Comparison of ENCODE assay signal across 8 cellular contexts in genomic region chr10:110311357-110311949, GRCh38. TPM values are rescaled to one million over a fixed set of nuclear protein-coding genes. Genes with fewer than 3 reads are reported as not detected.
DNase-seq lines count a peak whose midpoint lies in the region; ATAC-seq and TF ChIP-seq lines count a peak whose summit lies in the region.

No MANE protein-coding gene starts in this region.

- peak; percentile 61 for ATAC-seq in HG02642 (IDR thresholded peaks at IDR 0.05; ENCODE audit: poor library complexity, unreplicated experiment)
- peak in 3 of 4 donors; percentile 64 to 85 (median 79) for ATAC-seq in heart left ventricle
- peak; percentile 79 for ATAC-seq in sciatic nerve

- H3K4me3 ChIP-seq in heart left ventricle = no peak overlapping the region

- no peaks in the 10 kb centered on the region for H3K36me3 ChIP-seq in heart left ventricle

- DNase-seq in NCI-H2196 (lab: John Stamatoyannopoulos, UW; ENCODE audit: unreplicated experiment) (peak; percentile 44), NCI-H2196 treated with DMSO at 0.1 percent for 48 hours (lab: John Stamatoyannopoulos, UW; ENCODE audit: unreplicated experiment) (no peak), NCI-H748 (lab: John Stamatoyannopoulos, UW; ENCODE audit: unreplicated experiment) (peak; percentile 43), heart left ventricle (peak in 3 of 5 donors; percentile 32 to 56 (median 43)), sciatic nerve (ENCODE audit: low spot score) (no peak), ureter (ENCODE audit: low spot score) (no peak)
- DNase-seq in activated T-helper 9 cell treated with anti-CD3 and anti-CD28 coated beads, Interleukin-2, amount 50 U/mL, for 16 hours (ENCODE audit: low read depth) = peak; percentile 9

- no peaks in the 10 kb centered on the region for H3K9me3 ChIP-seq in heart left ventricle

- no peak for TF ChIP-seq POLR2A in heart left ventricle (IDR thresholded peaks at IDR 0.05)

- 0 to 5% (median 2%) methylated on average over 3 of the region's 3 CpGs for WGBS in heart left ventricle, 4 donors

- H3K27me3 ChIP-seq in heart left ventricle = peaks cover 0 to 6% (median 0%) of the 10 kb centered on the region in 9 donors

- peaks cover 0 to 9% (median 4%) of the 10 kb centered on the region in 12 donors for H3K4me1 ChIP-seq in heart left ventricle

- intact Hi-C loops in heart left ventricle (cut with DNase I) = loop anchor here in 8 of 10 donors (1.0 to 5.0 kb wide), 8 partner anchors 41 to 236 kb away; partner anchors contain the start of gene DUSP5 (in 2 of the 8)
- intact Hi-C loops in sciatic nerve (cut with DNase I) = loop anchor here (5.0 kb wide), 1 partner anchor 236 kb away; no protein-coding TSS in a partner anchor

- peak; percentile 39 to 78 (median 68) for TF ChIP-seq CTCF in heart left ventricle (IDR thresholded peaks at IDR 0.05)

- H3K27ac ChIP-seq in heart left ventricle = peak overlapping the region in 1 of 12 donors; percentile 38

RNA-seq across cellular contexts. Expression of gene SMNDC1, which starts 6.7 kb away (rescaled TPM):
- total RNA-seq in heart left ventricle (10 to 100 TPM in 7 of 9 donors, 1 to 10 TPM in 2; 5.2 to 23.1 (median 20.7) TPM), sciatic nerve (35.4 TPM), ureter (27.9 TPM)
- polyA plus RNA-seq in heart left ventricle = 10 to 100 TPM in 1 of 2 donors, 1 to 10 TPM in 1; 7.5 to 13.1 TPM

Comparison
In these comparisons a context has a peak if more than half of its experiments do, and no peak if none do; other contexts are left out.
1. DNase-seq: peak in NCI-H2196 (single experiment), NCI-H748 (single experiment), activated T-helper 9 cell treated with anti-CD3 and anti-CD28 coated beads, Interleukin-2, amount 50 U/mL, for 16 hours (single experiment) and heart left ventricle (3 of 5); none in NCI-H2196 treated with DMSO at 0.1 percent for 48 hours (single experiment), sciatic nerve (single experiment) and ureter (single experiment).
2. Peak in every context shown above with its lines, with median percentiles within 50 percentile points of each other: ATAC-seq.